8 cellular contexts compared by ENCODE assay signal in genomic region chr12:7638764-7639570, GRCh38. TPM values are rescaled to one million over a fixed set of nuclear protein-coding genes. Genes with fewer than 3 reads are reported as not detected.
A peak's percentile ranks its signal among the peaks of the same experiment; 100 is the strongest.
DNase-seq lines count a peak whose midpoint lies in the region; ATAC-seq and TF ChIP-seq lines count a peak whose summit lies in the region.

No MANE protein-coding gene starts in this region.

- intact Hi-C loops in left lung (cut with DNase I), result loop anchor here in 1 of 2 donors (5.0 kb wide), 1 partner anchor 417 kb away; no protein-coding TSS in a partner anchor

- peak overlapping the region in 1 of 2 donors; percentile 24 for H3K4me3 ChIP-seq in left lung

- peaks cover 0 to 16% of the 10 kb centered on the region in 2 donors for H3K4me1 ChIP-seq in left lung

- peak overlapping the region in 1 of 2 donors; percentile 48 for H3K27ac ChIP-seq in left lung

- peaks cover 4 to 31% of the 10 kb centered on the region in 2 donors for H3K27me3 ChIP-seq in left lung

- TF ChIP-seq CTCF in left lung (IDR thresholded peaks at IDR 0.05), result peak; percentile 81 to 95

- ATAC-seq in HG03280 (IDR thresholded peaks at IDR 0.05; ENCODE audit: unreplicated experiment) (peak; percentile 80), left lung (peak; percentile 99)

- H3K36me3 ChIP-seq in left lung, result no peaks in the 10 kb centered on the region

- no peaks in the 10 kb centered on the region for H3K9me3 ChIP-seq in left lung

- DNase-seq in SHP77 (lab: John Stamatoyannopoulos, UW), result peak; percentile 20 to 29
- no peak for DNase-seq in SHP77 treated with DMSO at 0.1 percent for 48 hours (lab: John Stamatoyannopoulos, UW)
- DNase-seq in NCI-H460 (ENCODE audit: extremely low read depth, low read depth), result peak; percentile 72
- peak; percentile 76 to 84 for DNase-seq in activated CD4-positive, alpha-beta T cell treated with anti-CD3 and anti-CD28 coated beads for 4 hours
- DNase-seq in dedifferentiated amniotic fluid mesenchymal stem cell (ENCODE audit: extremely low spot score), result peak; percentile 70
- DNase-seq in left lung, result peak in 1 of 2 donors; percentile 77
- DNase-seq in stimulated activated CD4-positive, alpha-beta T cell treated with anti-CD3 and anti-CD28 coated beads, Interleukin-4, amount 100 ng/mL, for 1 hour, result peak; percentile 57

RNA-seq across cellular contexts. Expression of gene APOBEC1, which starts 26.7 kb away (rescaled TPM):
- total RNA-seq in NCI-H460 (2014; rRNA removed; shearing (Covaris generic)), result not detected in 2 replicates
- not detected in 2 replicates for polyA plus RNA-seq in NCI-H460 (2014; cell fraction: nucleus; rRNA removed)
- total RNA-seq in left lung, result not detected

RNA-seq across cellular contexts. Expression of gene GDF3, which starts 56.6 kb away (rescaled TPM):
- not detected in 2 replicates for total RNA-seq in NCI-H460 (2014; rRNA removed; shearing (Covaris generic))
- polyA plus RNA-seq in NCI-H460 (2014; cell fraction: nucleus; rRNA removed), result not detected in 2 replicates
- total RNA-seq in left lung, result under 1 TPM in 1 of 2 donors, not detected in 1; 0.52 TPM
